Comparison of ENCODE assay signal across 15 cellular contexts in the genomic region with DNA sequence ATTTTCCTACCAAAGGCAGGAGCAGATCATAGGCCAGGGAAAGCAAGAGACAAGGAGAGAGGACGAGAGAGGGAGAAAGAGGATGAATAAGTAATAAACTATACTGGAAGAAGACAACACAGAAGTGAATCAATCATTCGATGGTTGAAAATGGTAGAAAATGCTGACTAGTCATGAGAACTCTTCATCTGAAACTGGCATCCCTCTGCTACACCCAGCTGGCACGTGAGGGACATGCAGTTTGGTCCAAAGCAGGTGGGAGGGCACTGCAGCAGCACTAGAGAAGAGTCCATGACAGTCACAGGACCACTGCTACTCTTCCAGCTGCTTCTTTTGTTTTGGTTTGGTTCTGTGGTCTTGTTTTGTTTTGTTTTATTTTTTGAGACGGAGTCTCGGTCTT.
DNase-seq lines count a peak whose midpoint lies in the region; ATAC-seq and TF ChIP-seq lines count a peak whose summit lies in the region.
"Had no signal": no experiment of that assay in that cellular context is flagged by ENCODE, and none has a peak within 500 bp of the region (broad histone marks: within the 10 kb centered on the region; RNA-seq: fewer than 3 reads in every experiment).

No MANE protein-coding gene starts in this region.

- WGBS in sigmoid colon, 2 donors = 90 to 96% methylated on average over 5 of the region's 5 CpGs

- H3K79me2 ChIP-seq in PC-9 (ENCODE audit: low read depth) = peaks cover 24% of the 10 kb centered on the region; the same call in 1 of the 2 replicates

- H3K4me2 ChIP-seq in PC-9 = no peak overlapping the region

- peak overlapping the region; percentile 88 for H3K27ac Mint-ChIP-seq in glutamatergic neuron (ENCODE audit: unreplicated experiment)

- peaks cover 17% of the 10 kb centered on the region for H3K36me3 Mint-ChIP-seq in glutamatergic neuron (ENCODE audit: unreplicated experiment)

- BruUV-seq in PC-9 (replicated peaks; lab: Mats Ljungman, UMichigan) = TSS peak; percentile 13

- H3K27me3 Mint-ChIP-seq in glutamatergic neuron (ENCODE audit: unreplicated experiment) = peaks cover 33% of the 10 kb centered on the region

- H3K4me1 Mint-ChIP-seq in glutamatergic neuron (ENCODE audit: low read depth, unreplicated experiment) = peaks cover 58% of the 10 kb centered on the region

- H3K4me3 Mint-ChIP-seq in glutamatergic neuron (ENCODE audit: unreplicated experiment) = peak overlapping the region; percentile 57

- no peak overlapping the region for H2AFZ ChIP-seq in PC-9

- POLR2A ChIA-PET in PC-9 (lab: Charles Lee; ENCODE audit: unreplicated experiment) = no interaction called here

- TF ChIP-seq CTCF in PC-9 (conservative IDR thresholded peaks at IDR 0.05) = no peak
- TF ChIP-seq CTCF in glutamatergic neuron (IDR thresholded peaks at IDR 0.05; ENCODE audit: partially characterized antibody, unreplicated experiment) = no peak
- no peak for TF ChIP-seq CTCF in sigmoid colon (IDR thresholded peaks at IDR 0.05)

- H3K9me3 ChIP-seq in PC-9 (ENCODE audit: insufficient read depth, low read depth) (no peaks in the 10 kb centered on the region), sigmoid colon (no peaks in the 10 kb centered on the region)
- H3K9me3 ChIP-seq: Peyer's patch had no signal

- intact Hi-C loops in PC-9 (cut with micrococcal nuclease; ENCODE audit: unreplicated experiment) = no loop called here
- intact Hi-C loops in sigmoid colon (cut with DNase I) = no loop called here

- H3K9me3 Mint-ChIP-seq in glutamatergic neuron (ENCODE audit: unreplicated experiment) = peaks cover 41% of the 10 kb centered on the region

- no peak for TF ChIP-seq EP300 in sigmoid colon (IDR thresholded peaks at IDR 0.05)

- no peak for ATAC-seq in GM21447 (IDR thresholded peaks at IDR 0.05; ENCODE audit: unreplicated experiment)
- ATAC-seq in HG03095 (IDR thresholded peaks at IDR 0.05; ENCODE audit: unreplicated experiment) = no peak
- ATAC-seq: Right ventricle myocardium inferior had no signal

- H3K36me3 ChIP-seq in PC-9 (ENCODE audit: low read depth) = peaks cover 13% of the 10 kb centered on the region; the same call in 1 of the 2 replicates
- H3K36me3 ChIP-seq in sigmoid colon = peaks cover 0 to 25% (median 4%) of the 10 kb centered on the region in 4 donors

- no peaks in the 10 kb centered on the region for H3K27me3 ChIP-seq in PC-9 (ENCODE audit: insufficient read depth, low read depth)
- H3K27me3 ChIP-seq in sigmoid colon = no peaks in the 10 kb centered on the region
- H3K27me3 ChIP-seq: Peyer's patch had no signal

- no peaks in the 10 kb centered on the region for H3K9me2 ChIP-seq in PC-9 (ENCODE audit: insufficient read depth)

- H3K4me3 ChIP-seq in PC-9 = no peak overlapping the region
- H3K4me3 ChIP-seq in sigmoid colon = no peak overlapping the region
- H3K4me3 ChIP-seq: Peyer's patch had no signal

- H4K20me1 ChIP-seq in PC-9 (ENCODE audit: insufficient read depth) = 0 out of 2 replicates have a peak, but pooled peaks cover 2% of the 10 kb centered on the region

- H3F3A ChIP-seq in PC-9 (ENCODE audit: insufficient read depth, low read depth) = peaks cover 11% of the 10 kb centered on the region; the same call in 1 of the 2 replicates

- no peak for TF ChIP-seq POLR2A in sigmoid colon (IDR thresholded peaks at IDR 0.05)

- peak; percentile 24 for DNase-seq in activated CD8-positive, alpha-beta memory T cell treated with anti-CD3 and anti-CD28 coated beads for 24 hours
- DNase-seq in activated CD8-positive, alpha-beta memory T cell treated with anti-CD3 and anti-CD28 coated beads, Interleukin-2, amount 50 U/mL, for 48 hours = no peak
- DNase-seq in PC-9 = no peak
- no peak for DNase-seq in glutamatergic neuron
- DNase-seq in sigmoid colon = peak; percentile 44
- no peak for DNase-seq in DMS114 treated with DMSO at 0.1 percent for 48 hours (lab: John Stamatoyannopoulos, UW; ENCODE audit: unreplicated experiment)
- DNase-seq: CD8-positive, alpha-beta memory T cell; DMS79; H7; KG1; NCI-H1694 treated with DMSO at 0.1 percent for 48 hours; Peyer's patch had no signal

- H3K27ac ChIP-seq in PC-9 (no peak overlapping the region), sigmoid colon (no peak overlapping the region)
- H3K27ac ChIP-seq: Peyer's patch had no signal

- H3K4me1 ChIP-seq in PC-9 (replicated peaks; ENCODE audit: insufficient read depth) (0 out of 2 replicates have a peak, but pooled peaks cover 5% of the 10 kb centered on the region), sigmoid colon (peaks cover 0 to 35% (median 21%) of the 10 kb centered on the region in 4 donors)
- H3K4me1 ChIP-seq: Peyer's patch had no signal

- CTCF ChIA-PET in PC-9 (lab: Charles Lee) = no interaction called here

Comparison
In these comparisons a context has a peak if more than half of its experiments do, and no peak if none do; other contexts are left out.
1. DNase-seq: peak in activated CD8-positive, alpha-beta memory T cell treated with anti-CD3 and anti-CD28 coated beads for 24 hours (single experiment) and sigmoid colon (single experiment); none in activated CD8-positive, alpha-beta memory T cell treated with anti-CD3 and anti-CD28 coated beads, Interleukin-2, amount 50 U/mL, for 48 hours (single experiment), PC-9 (0 of 2), glutamatergic neuron (single experiment) and DMS114 treated with DMSO at 0.1 percent for 48 hours (single experiment).